Comparison of ENCODE assay signal across 6 cellular contexts in genomic region chr11:47233989-47234668, GRCh38. TPM values are rescaled to one million over a fixed set of nuclear protein-coding genes. Genes with fewer than 3 reads are reported as not detected.
DNase-seq lines count a peak whose midpoint lies in the region; ATAC-seq and TF ChIP-seq lines count a peak whose summit lies in the region.

No MANE protein-coding gene starts in this region.

- H2BK120ac ChIP-seq in mesendoderm (ENCODE audit: low read depth, low read length): no peak overlapping the region

- no CpG with 5 or more reads among the region's 11 CpGs for WGBS in mesendoderm (ENCODE audit: extremely low coverage, insufficient coverage, low lambda C conversion rate)
- 66% methylated on average over 11 of the region's 11 CpGs for WGBS in suprapubic skin

- no peaks in the 10 kb centered on the region for H3K27me3 Mint-ChIP-seq in activated T-helper 1 cell treated with anti-CD3 and anti-CD28 coated beads, Interleukin-12 subunit alpha, Interleukin-12 subunit beta, Interleukin-2, Interleukin-4 antibody, amounts not matched to agents 30 ng/mL and 10 ng/mL and 1 ng/mL, durations not matched to agents 14 hours and 24 hours and 36 hours (ENCODE audit: insufficient read depth)

- peaks cover 41% of the 10 kb centered on the region for H3K4me1 Mint-ChIP-seq in activated T-helper 1 cell treated with anti-CD3 and anti-CD28 coated beads, Interleukin-12 subunit alpha, Interleukin-12 subunit beta, Interleukin-2, Interleukin-4 antibody, amounts not matched to agents 30 ng/mL and 10 ng/mL and 1 ng/mL, durations not matched to agents 14 hours and 24 hours and 36 hours (ENCODE audit: low read depth)

- H3K36me3 Mint-ChIP-seq in activated T-helper 1 cell treated with anti-CD3 and anti-CD28 coated beads, Interleukin-12 subunit alpha, Interleukin-12 subunit beta, Interleukin-2, Interleukin-4 antibody, amounts not matched to agents 30 ng/mL and 10 ng/mL and 1 ng/mL, durations not matched to agents 14 hours and 24 hours and 36 hours (ENCODE audit: low read depth): peaks cover 39% of the 10 kb centered on the region

- H3K4me1 ChIP-seq in mesendoderm (ENCODE audit: control insufficient read depth, low read depth, low read length): no peaks in the 10 kb centered on the region
- H3K4me1 ChIP-seq in suprapubic skin: peaks cover 7% of the 10 kb centered on the region

- H4K8ac ChIP-seq in mesendoderm (ENCODE audit: low read depth, low read length): no peak overlapping the region

- H2AK5ac ChIP-seq in mesendoderm (ENCODE audit: low read length): no peak overlapping the region

- H2BK5ac ChIP-seq in mesendoderm (ENCODE audit: low read length): no peak overlapping the region

- H3K18ac ChIP-seq in mesendoderm (ENCODE audit: low read length): no peak overlapping the region

- no peak for TF ChIP-seq CTCF in suprapubic skin (IDR thresholded peaks at IDR 0.05)

- TF ChIP-seq POLR2A in suprapubic skin (IDR thresholded peaks at IDR 0.05): no peak

- DNase-seq in DMS 273 (lab: John Stamatoyannopoulos, UW; ENCODE audit: unreplicated experiment): peak; percentile 52
- DNase-seq in DMS 273 treated with DMSO at 0.1 percent for 48 hours (lab: John Stamatoyannopoulos, UW): no peak
- no peak for DNase-seq in activated T-helper 1 cell treated with anti-CD3 and anti-CD28 coated beads, Interleukin-12 subunit alpha, Interleukin-12 subunit beta, Interleukin-2, Interleukin-4 antibody, amounts not matched to agents 30 ng/mL and 10 ng/mL and 1 ng/mL, durations not matched to agents 14 hours and 24 hours and 36 hours (ENCODE audit: low spot score)
- peak; percentile 75 for DNase-seq in mesendoderm
- no peak for DNase-seq in suprapubic skin (ENCODE audit: low spot score in 2 of 2)

- H3K27me3 ChIP-seq in mesendoderm (ENCODE audit: insufficient read depth, low read length, poor library complexity) (no peaks in the 10 kb centered on the region), suprapubic skin (no peaks in the 10 kb centered on the region)

- H3K4me2 ChIP-seq in mesendoderm (ENCODE audit: low read length): no peak overlapping the region

- peak overlapping the region; percentile 83 for H3K27ac Mint-ChIP-seq in activated T-helper 1 cell treated with anti-CD3 and anti-CD28 coated beads, Interleukin-12 subunit alpha, Interleukin-12 subunit beta, Interleukin-2, Interleukin-4 antibody, amounts not matched to agents 30 ng/mL and 10 ng/mL and 1 ng/mL, durations not matched to agents 14 hours and 24 hours and 36 hours

- ATAC-seq in HG03280 (IDR thresholded peaks at IDR 0.05; ENCODE audit: unreplicated experiment): no peak

- H3K56ac ChIP-seq in mesendoderm (ENCODE audit: low read length): no peak overlapping the region

- H3K4me3 Mint-ChIP-seq in activated T-helper 1 cell treated with anti-CD3 and anti-CD28 coated beads, Interleukin-12 subunit alpha, Interleukin-12 subunit beta, Interleukin-2, Interleukin-4 antibody, amounts not matched to agents 30 ng/mL and 10 ng/mL and 1 ng/mL, durations not matched to agents 14 hours and 24 hours and 36 hours: peak overlapping the region; percentile 64

- no peaks in the 10 kb centered on the region for H3K9me3 ChIP-seq in suprapubic skin

- H3K4ac ChIP-seq in mesendoderm (ENCODE audit: low read depth, low read length): no peak overlapping the region

- H2BK15ac ChIP-seq in mesendoderm (replicated peaks; ENCODE audit: low read depth): no peak overlapping the region

- H3K23ac ChIP-seq in mesendoderm (ENCODE audit: low read length): no peak overlapping the region

- H3K36me3 ChIP-seq in mesendoderm (ENCODE audit: control insufficient read depth, insufficient read depth, low read length): peaks cover 2% of the 10 kb centered on the region
- peaks cover 59% of the 10 kb centered on the region for H3K36me3 ChIP-seq in suprapubic skin

- no peaks in the 10 kb centered on the region for H3K79me2 ChIP-seq in mesendoderm (ENCODE audit: control insufficient read depth, insufficient read depth, low read length)

- no peaks in the 10 kb centered on the region for H3K79me1 ChIP-seq in mesendoderm (ENCODE audit: low read length)

- H3K9me3 Mint-ChIP-seq in activated T-helper 1 cell treated with anti-CD3 and anti-CD28 coated beads, Interleukin-12 subunit alpha, Interleukin-12 subunit beta, Interleukin-2, Interleukin-4 antibody, amounts not matched to agents 30 ng/mL and 10 ng/mL and 1 ng/mL, durations not matched to agents 14 hours and 24 hours and 36 hours: no peaks in the 10 kb centered on the region

- no peak overlapping the region for H3K9ac ChIP-seq in mesendoderm (ENCODE audit: low read length)

- no peak overlapping the region for H4K5ac ChIP-seq in mesendoderm (ENCODE audit: low read length)

- intact Hi-C loops in activated T-helper 1 cell treated with anti-CD3 and anti-CD28 coated beads, Interleukin-12 subunit alpha, Interleukin-12 subunit beta, Interleukin-2, Interleukin-4 antibody, amounts not matched to agents 30 ng/mL and 10 ng/mL and 1 ng/mL, durations not matched to agents 14 hours and 24 hours and 36 hours (cut with micrococcal nuclease): loop anchor here (1.0 to 2.0 kb wide), 2 partner anchors 9 to 35 kb away; no protein-coding TSS in a partner anchor

- TF ChIP-seq EP300 in suprapubic skin (IDR thresholded peaks at IDR 0.05): no peak

- no peak overlapping the region for H3K4me3 ChIP-seq in mesendoderm (ENCODE audit: low read length)
- no peak overlapping the region for H3K4me3 ChIP-seq in suprapubic skin

- H3K27ac ChIP-seq in mesendoderm (ENCODE audit: low read depth, low read length) (no peak overlapping the region), suprapubic skin (no peak overlapping the region)

RNA-seq across cellular contexts. Expression of gene ACP2, which starts 14.5 kb away (rescaled TPM):
- total RNA-seq in activated T-helper 1 cell treated with anti-CD3 and anti-CD28 coated beads, Interleukin-12 subunit alpha, Interleukin-12 subunit beta, Interleukin-2, Interleukin-4 antibody, amounts not matched to agents 30 ng/mL and 10 ng/mL and 1 ng/mL, durations not matched to agents 14 hours and 24 hours and 36 hours: 31.8 and 33.8 TPM in 2 replicates
- polyA plus RNA-seq in mesendoderm (2013, experiment 1 of 2): 16.4 TPM
- 16.3 TPM for polyA plus RNA-seq in mesendoderm (2013, experiment 2 of 2)
- total RNA-seq in suprapubic skin: 10 to 100 TPM; 22.9 to 28.0 (median 24.6) TPM

RNA-seq across cellular contexts. Expression of gene DDB2, which starts 19.4 kb away (rescaled TPM):
- total RNA-seq in activated T-helper 1 cell treated with anti-CD3 and anti-CD28 coated beads, Interleukin-12 subunit alpha, Interleukin-12 subunit beta, Interleukin-2, Interleukin-4 antibody, amounts not matched to agents 30 ng/mL and 10 ng/mL and 1 ng/mL, durations not matched to agents 14 hours and 24 hours and 36 hours: 134 and 142 TPM in 2 replicates
- 21.6 TPM for polyA plus RNA-seq in mesendoderm (2013, experiment 1 of 2)
- 22.0 TPM for polyA plus RNA-seq in mesendoderm (2013, experiment 2 of 2)
- total RNA-seq in suprapubic skin: 100 to 1,000 TPM in 1 of 4 donors, 10 to 100 TPM in 3; 53.4 to 193 (median 71.8) TPM

RNA-seq across cellular contexts. Expression of gene NR1H3, which starts 23.7 kb away (rescaled TPM):
- total RNA-seq in activated T-helper 1 cell treated with anti-CD3 and anti-CD28 coated beads, Interleukin-12 subunit alpha, Interleukin-12 subunit beta, Interleukin-2, Interleukin-4 antibody, amounts not matched to agents 30 ng/mL and 10 ng/mL and 1 ng/mL, durations not matched to agents 14 hours and 24 hours and 36 hours: 8.5 and 9.9 TPM in 2 replicates
- polyA plus RNA-seq in mesendoderm (2013, experiment 1 of 2): 9.3 TPM
- 9.5 TPM for polyA plus RNA-seq in mesendoderm (2013, experiment 2 of 2)
- 10 to 100 TPM; 17.5 to 27.0 (median 25.0) TPM for total RNA-seq in suprapubic skin

RNA-seq across cellular contexts. Expression of gene MADD, which starts 35.8 kb away (rescaled TPM):
- total RNA-seq in activated T-helper 1 cell treated with anti-CD3 and anti-CD28 coated beads, Interleukin-12 subunit alpha, Interleukin-12 subunit beta, Interleukin-2, Interleukin-4 antibody, amounts not matched to agents 30 ng/mL and 10 ng/mL and 1 ng/mL, durations not matched to agents 14 hours and 24 hours and 36 hours: 75.9 and 85.2 TPM in 2 replicates
- 11.0 TPM for polyA plus RNA-seq in mesendoderm (2013, experiment 1 of 2)
- polyA plus RNA-seq in mesendoderm (2013, experiment 2 of 2): 10.4 TPM
- 10 to 100 TPM; 47.1 to 91.1 (median 71.3) TPM for total RNA-seq in suprapubic skin

RNA-seq across cellular contexts. Expression of gene PACSIN3, which starts 47.9 kb away (rescaled TPM):
- 14.5 and 17.0 TPM in 2 replicates for total RNA-seq in activated T-helper 1 cell treated with anti-CD3 and anti-CD28 coated beads, Interleukin-12 subunit alpha, Interleukin-12 subunit beta, Interleukin-2, Interleukin-4 antibody, amounts not matched to agents 30 ng/mL and 10 ng/mL and 1 ng/mL, durations not matched to agents 14 hours and 24 hours and 36 hours
- 18.0 TPM for polyA plus RNA-seq in mesendoderm (2013, experiment 1 of 2)
- polyA plus RNA-seq in mesendoderm (2013, experiment 2 of 2): 18.0 TPM
- 10 to 100 TPM; 42.5 to 59.3 (median 53.5) TPM for total RNA-seq in suprapubic skin

Comparison
In these comparisons a context has a peak if more than half of its experiments do, and no peak if none do; other contexts are left out.
1. DNase-seq: peak in DMS 273 (single experiment) and mesendoderm (single experiment); none in DMS 273 treated with DMSO at 0.1 percent for 48 hours (single experiment), activated T-helper 1 cell treated with anti-CD3 and anti-CD28 coated beads, Interleukin-12 subunit alpha, Interleukin-12 subunit beta, Interleukin-2, Interleukin-4 antibody, amounts not matched to agents 30 ng/mL and 10 ng/mL and 1 ng/mL, durations not matched to agents 14 hours and 24 hours and 36 hours (single experiment) and suprapubic skin (0 of 2).